ENCODE assay signal across 11 cellular contexts in the genomic region with DNA sequence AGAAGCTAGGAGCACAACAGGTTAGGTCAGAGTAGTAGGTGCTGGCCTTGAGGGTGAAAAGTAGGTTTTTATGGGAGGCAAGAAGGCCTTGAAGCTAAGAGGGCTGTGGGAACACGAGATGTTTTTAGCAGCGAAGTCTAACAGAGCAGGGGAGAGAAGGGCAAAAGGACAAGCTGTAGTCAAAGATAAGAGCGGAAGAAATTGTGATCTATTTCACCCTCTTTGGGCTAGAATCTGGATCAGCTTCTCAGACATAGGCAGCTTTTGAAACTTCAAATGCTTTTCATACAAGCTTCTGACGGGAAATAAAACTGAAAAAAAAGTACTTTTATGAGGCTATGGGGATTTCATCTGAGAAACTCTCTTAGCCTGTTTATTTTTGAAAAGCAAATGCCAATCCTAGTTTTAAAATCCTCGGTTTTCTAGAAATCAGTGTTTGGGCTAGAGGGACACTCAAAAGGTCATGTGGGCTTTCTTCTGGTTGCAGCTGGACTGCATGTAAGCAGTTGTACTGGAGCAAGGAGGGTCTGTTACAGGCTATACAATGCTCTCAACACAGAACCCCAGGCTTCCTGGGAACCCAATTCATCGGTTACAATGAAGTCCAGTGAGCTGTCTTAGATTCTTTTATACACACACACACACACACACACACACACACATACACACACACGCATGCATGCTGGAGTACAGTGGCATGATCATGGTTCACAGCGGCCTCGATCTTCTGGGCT.
DNase-seq lines count a peak whose midpoint lies in the region; ATAC-seq and TF ChIP-seq lines count a peak whose summit lies in the region.
"Had no signal": no experiment of that assay in that cellular context is flagged by ENCODE, and none has a peak within 500 bp of the region (broad histone marks: within the 10 kb centered on the region; RNA-seq: fewer than 3 reads in every experiment).

No MANE protein-coding gene starts in this region.

- WGBS in suprapubic skin = 76% methylated on average over 9 of the region's 9 CpGs
- WGBS in ovary, 3 donors = 33 to 45% (median 39%) methylated on average over 9 of the region's 9 CpGs

- H3K36me3 Mint-ChIP-seq in activated T-cell treated with anti-CD3 and anti-CD28 coated beads, Interleukin-2, amount 50 U/mL, for 24 hours (ENCODE audit: low read depth) = peaks cover 69% of the 10 kb centered on the region
- peaks cover 28% of the 10 kb centered on the region for H3K36me3 Mint-ChIP-seq in activated naive CD8-positive, alpha-beta T cell treated with anti-CD3 and anti-CD28 coated beads, Interleukin-2, amount 10 ng/mL, durations not matched to agents 7 days and 5 days
- H3K36me3 Mint-ChIP-seq in memory B cell = peaks cover 3% of the 10 kb centered on the region

- peaks cover 100% of the 10 kb centered on the region for H3K4me1 Mint-ChIP-seq in activated T-cell treated with anti-CD3 and anti-CD28 coated beads, Interleukin-2, amount 50 U/mL, for 24 hours (ENCODE audit: low read depth)
- peaks cover 79% of the 10 kb centered on the region for H3K4me1 Mint-ChIP-seq in activated naive CD8-positive, alpha-beta T cell treated with anti-CD3 and anti-CD28 coated beads, Interleukin-2, amount 10 ng/mL, durations not matched to agents 7 days and 5 days
- peaks cover 54% of the 10 kb centered on the region for H3K4me1 Mint-ChIP-seq in memory B cell

- peak overlapping the region; percentile 98 for H3K27ac Mint-ChIP-seq in activated T-cell treated with anti-CD3 and anti-CD28 coated beads, Interleukin-2, amount 50 U/mL, for 24 hours
- H3K27ac Mint-ChIP-seq in activated naive CD8-positive, alpha-beta T cell treated with anti-CD3 and anti-CD28 coated beads, Interleukin-2, amount 10 ng/mL, durations not matched to agents 7 days and 5 days = no peak overlapping the region
- peak overlapping the region; percentile 70 for H3K27ac Mint-ChIP-seq in memory B cell

- TF ChIP-seq POLR2A in suprapubic skin (IDR thresholded peaks at IDR 0.05) = no peak
- no peak for TF ChIP-seq POLR2A in ovary (IDR thresholded peaks at IDR 0.05)

- H3K4me1 ChIP-seq in suprapubic skin (peaks cover 75% of the 10 kb centered on the region), ovary (ENCODE audit: insufficient read depth) (peaks cover 49% of the 10 kb centered on the region)

- H3K4me3 ChIP-seq in suprapubic skin (no peak overlapping the region), ovary (no peak overlapping the region)

- H3K4me3 Mint-ChIP-seq in activated T-cell treated with anti-CD3 and anti-CD28 coated beads, Interleukin-2, amount 50 U/mL, for 24 hours = peak overlapping the region; percentile 2
- H3K4me3 Mint-ChIP-seq in activated naive CD8-positive, alpha-beta T cell treated with anti-CD3 and anti-CD28 coated beads, Interleukin-2, amount 10 ng/mL, durations not matched to agents 7 days and 5 days = peak overlapping the region; percentile 8
- H3K4me3 Mint-ChIP-seq in memory B cell = no peak overlapping the region

- H3K9me3 ChIP-seq in suprapubic skin (no peaks in the 10 kb centered on the region), ovary (no peaks in the 10 kb centered on the region)

- H3K27me3 Mint-ChIP-seq in activated T-cell treated with anti-CD3 and anti-CD28 coated beads, Interleukin-2, amount 50 U/mL, for 24 hours = no peaks in the 10 kb centered on the region
- no peaks in the 10 kb centered on the region for H3K27me3 Mint-ChIP-seq in activated naive CD8-positive, alpha-beta T cell treated with anti-CD3 and anti-CD28 coated beads, Interleukin-2, amount 10 ng/mL, durations not matched to agents 7 days and 5 days
- no peaks in the 10 kb centered on the region for H3K27me3 Mint-ChIP-seq in memory B cell

- no peaks in the 10 kb centered on the region for H3K9me3 Mint-ChIP-seq in activated T-cell treated with anti-CD3 and anti-CD28 coated beads, Interleukin-2, amount 50 U/mL, for 24 hours
- no peaks in the 10 kb centered on the region for H3K9me3 Mint-ChIP-seq in activated naive CD8-positive, alpha-beta T cell treated with anti-CD3 and anti-CD28 coated beads, Interleukin-2, amount 10 ng/mL, durations not matched to agents 7 days and 5 days
- no peaks in the 10 kb centered on the region for H3K9me3 Mint-ChIP-seq in memory B cell

- ATAC-seq in activated naive CD8-positive, alpha-beta T cell treated with anti-CD3 and anti-CD28 coated beads, Interleukin-2, amount 10 ng/mL, durations not matched to agents 7 days and 5 days (ENCODE audit: low read depth) = no peak
- ATAC-seq in memory B cell (ENCODE audit: low read depth) = no peak
- ATAC-seq: Panc1 had no signal

- TF ChIP-seq EP300 in suprapubic skin (IDR thresholded peaks at IDR 0.05) (no peak), ovary (IDR thresholded peaks at IDR 0.05) (no peak)

- no peak for DNase-seq in activated T-cell treated with anti-CD3 and anti-CD28 coated beads, Interleukin-2, amount 50 U/mL, for 24 hours
- no peak for DNase-seq in activated T-cell treated with anti-CD3 and anti-CD28 coated beads for 4 hours
- no peak for DNase-seq in activated naive CD8-positive, alpha-beta T cell treated with anti-CD3 and anti-CD28 coated beads, Interleukin-2, amount 10 ng/mL, durations not matched to agents 7 days and 5 days
- no peak for DNase-seq in memory B cell (ENCODE audit: low spot score in 2 of 2)
- no peak for DNase-seq in suprapubic skin (ENCODE audit: low spot score in 2 of 2)
- DNase-seq in DMS 273 treated with DMSO at 0.1 percent for 48 hours (lab: John Stamatoyannopoulos, UW) = no peak
- DNase-seq in ureter (ENCODE audit: low spot score) = no peak
- DNase-seq in ovary = no peak
- DNase-seq: hippocampal formation, NCI-H2029 treated with DMSO at 0.1 percent for 48 hours had no signal

- H3K27ac ChIP-seq in suprapubic skin (peak overlapping the region; percentile 82), ovary (peak overlapping the region in 1 of 2 donors; percentile 71)

- H3K36me3 ChIP-seq in suprapubic skin = peaks cover 16% of the 10 kb centered on the region
- H3K36me3 ChIP-seq in ovary = no peaks in the 10 kb centered on the region

- TF ChIP-seq CTCF in suprapubic skin (IDR thresholded peaks at IDR 0.05) = no peak
- no peak for TF ChIP-seq CTCF in ovary (IDR thresholded peaks at IDR 0.05)

- intact Hi-C loops in ovary (cut with DNase I) = no loop called here

- H3K27me3 ChIP-seq in suprapubic skin (no peaks in the 10 kb centered on the region), ovary (no peaks in the 10 kb centered on the region)

- POLR2A ChIA-PET in activated naive CD8-positive, alpha-beta T cell treated with anti-CD3 and anti-CD28 coated beads, Interleukin-2, amount 10 ng/mL, durations not matched to agents 7 days and 5 days (lab: Charles Lee) = interaction anchor here (0.5 to 1.9 kb wide), 3 partner anchors 10 to 172 kb away, joined by 3 to 4 read pairs (median 4); no protein-coding TSS in a partner anchor
